10 cellular contexts compared by ENCODE assay signal in the genomic region with DNA sequence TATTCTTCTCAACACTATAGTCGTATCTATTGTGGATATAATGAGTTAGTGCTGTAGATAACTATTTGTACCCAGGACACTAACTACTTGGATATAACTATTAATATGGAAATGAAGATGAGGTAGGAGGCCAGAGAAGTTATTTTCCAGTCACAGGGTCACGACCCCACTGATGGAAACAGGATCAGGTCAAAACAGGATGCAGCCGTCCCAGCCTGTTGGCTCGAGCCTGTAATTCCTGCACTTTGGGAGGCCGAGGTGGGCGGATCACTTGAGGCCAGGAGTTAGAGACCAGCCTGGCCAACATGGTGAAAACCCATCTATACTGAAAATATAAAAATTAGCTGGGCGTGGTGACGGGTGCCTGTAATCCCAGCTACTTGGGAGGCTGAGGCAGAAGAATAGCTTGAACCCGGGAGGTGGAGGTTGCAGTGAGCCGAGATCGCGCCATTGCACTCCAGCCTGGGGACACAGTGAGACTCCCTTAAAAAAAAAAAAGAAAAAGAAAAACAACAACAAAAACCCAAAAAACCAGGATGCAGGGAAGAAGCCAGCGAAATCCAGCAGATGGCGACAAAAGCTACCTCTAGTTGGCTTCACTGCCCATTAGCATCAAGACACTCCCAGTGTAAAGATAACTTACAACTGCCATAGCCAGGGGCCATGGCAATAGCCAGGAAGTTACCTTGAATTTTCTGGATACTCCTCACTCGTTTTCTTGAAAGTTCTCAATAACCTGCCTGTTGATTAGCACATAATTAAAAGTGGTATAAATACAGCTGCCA. TPM values are rescaled to one million over a fixed set of nuclear protein-coding genes. Genes with fewer than 3 reads are reported as not detected.
A peak's percentile ranks its signal among the peaks of the same experiment; 100 is the strongest.
DNase-seq lines count a peak whose midpoint lies in the region; ATAC-seq and TF ChIP-seq lines count a peak whose summit lies in the region.
"Had no signal": no experiment of that assay in that cellular context is flagged by ENCODE, and none has a peak within 500 bp of the region (broad histone marks: within the 10 kb centered on the region; RNA-seq: fewer than 3 reads in every experiment).

No MANE protein-coding gene starts in this region.

- H3K79me2 ChIP-seq in H9 (ENCODE audit: insufficient read depth, low read length) (no peaks in the 10 kb centered on the region), OCI-LY3 (ENCODE audit: low read length) (no peaks in the 10 kb centered on the region)

- H4K91ac ChIP-seq in H9 (ENCODE audit: insufficient read length, low read depth, low read length) = no peak overlapping the region

- no peak overlapping the region for H2BK5ac ChIP-seq in H9 (ENCODE audit: insufficient read length, low read length)

- TF ChIP-seq EP300 in suprapubic skin (IDR thresholded peaks at IDR 0.05) = no peak

- no peaks in the 10 kb centered on the region for H3K36me3 ChIP-seq in OCI-LY3 (replicated peaks; ENCODE audit: low read depth, low read length)
- H3K36me3 ChIP-seq in suprapubic skin = no peaks in the 10 kb centered on the region
- H3K36me3 ChIP-seq: neutrophil had no signal

- H2AK5ac ChIP-seq in H9 (ENCODE audit: insufficient read length, low read length) = no peak overlapping the region

- H3K9me3 Mint-ChIP-seq in H9 = peaks cover 25 to 32% of the 10 kb centered on the region in 2 experiments
- H3K9me3 Mint-ChIP-seq: T-helper 1 cell treated with Interleukin-12 subunit alpha and Interleukin-12 subunit beta and Interleukin-4 antibody, amounts not matched to agents 30 μg/mL and 1 μg/mL, for 36 hours had no signal

- H3K4me3 Mint-ChIP-seq in H9 = no peak overlapping the region
- H3K4me3 Mint-ChIP-seq: T-helper 1 cell treated with Interleukin-12 subunit alpha and Interleukin-12 subunit beta and Interleukin-4 antibody, amounts not matched to agents 30 μg/mL and 1 μg/mL, for 36 hours had no signal

- H3K36me3 Mint-ChIP-seq in H9 (ENCODE audit: insufficient read depth in 1 of 3, low read depth in 3 of 3) = no peaks in the 10 kb centered on the region; a peak in 1 of 7 replicates

- H3K4me3 ChIP-seq in OCI-LY3 (ENCODE audit: low read length) (peak overlapping the region; percentile 49), suprapubic skin (no peak overlapping the region)

- H3K9me3 ChIP-seq in H9 (ENCODE audit: control insufficient read depth, low read depth, low read length) = peaks cover 7% of the 10 kb centered on the region
- no peaks in the 10 kb centered on the region for H3K9me3 ChIP-seq in OCI-LY3 (ENCODE audit: insufficient read depth, low read length)
- H3K9me3 ChIP-seq in suprapubic skin = no peaks in the 10 kb centered on the region
- H3K9me3 ChIP-seq: neutrophil had no signal

- H2BK20ac ChIP-seq in H9 (ENCODE audit: low read depth, low read length, poor library complexity, severe bottlenecking) = no peak overlapping the region

- H4K8ac ChIP-seq in H9 (replicated peaks; ENCODE audit: insufficient read length, low read depth, low read length) = no peak overlapping the region

- no peaks in the 10 kb centered on the region for H3K23me2 ChIP-seq in H9 (ENCODE audit: insufficient read length, low read depth, low read length, poor library complexity, severe bottlenecking)

- H3K56ac ChIP-seq in H9 (ENCODE audit: insufficient read length, low read depth, low read length) = no peak overlapping the region

- H3K27me3 ChIP-seq in H9 (ENCODE audit: insufficient read depth, low read length) = no peaks in the 10 kb centered on the region; the same call in 1 of the 2 replicates
- H3K27me3 ChIP-seq in OCI-LY3 (ENCODE audit: low read depth, low read length) = no peaks in the 10 kb centered on the region
- no peaks in the 10 kb centered on the region for H3K27me3 ChIP-seq in suprapubic skin
- H3K27me3 ChIP-seq: neutrophil had no signal

- H3K79me1 ChIP-seq in H9 (ENCODE audit: insufficient read depth, low read depth, low read length, poor library complexity, severe bottlenecking) = no peaks in the 10 kb centered on the region

- no peak overlapping the region for H3K27ac Mint-ChIP-seq in H9
- H3K27ac Mint-ChIP-seq: T-helper 1 cell treated with Interleukin-12 subunit alpha and Interleukin-12 subunit beta and Interleukin-4 antibody, amounts not matched to agents 30 μg/mL and 1 μg/mL, for 36 hours had no signal

- H3T11ph ChIP-seq in H9 (ENCODE audit: low read length) = no peak overlapping the region

- H3K4me1 ChIP-seq in H9 (ENCODE audit: insufficient read depth, low read length) (no peaks in the 10 kb centered on the region), OCI-LY3 (ENCODE audit: low read length) (peaks cover 5% of the 10 kb centered on the region; the same call in 1 of the 2 replicates), suprapubic skin (no peaks in the 10 kb centered on the region)

- no peak for ATAC-seq in HG03196 (IDR thresholded peaks at IDR 0.05; ENCODE audit: unreplicated experiment)

- H3K9ac ChIP-seq in H9 (ENCODE audit: extremely low read depth, insufficient read length, low read length) (no peak overlapping the region), OCI-LY3 (ENCODE audit: low read length) (0 out of 2 replicates have a peak overlapping the region, but pooled peaks have one; percentile 18)

- TF ChIP-seq POLR2A in suprapubic skin (IDR thresholded peaks at IDR 0.05) = no peak

- no peak overlapping the region for H3K18ac ChIP-seq in H9 (ENCODE audit: insufficient read length, low read depth, low read length)

- no peak overlapping the region for H3K27ac ChIP-seq in H9 (ENCODE audit: insufficient read length, low read depth, low read length)
- no peak overlapping the region for H3K27ac ChIP-seq in OCI-LY3 (ENCODE audit: low read length)
- no peak overlapping the region for H3K27ac ChIP-seq in suprapubic skin
- H3K27ac ChIP-seq: neutrophil had no signal

- no peak overlapping the region for H3K4ac ChIP-seq in H9 (ENCODE audit: low read depth, low read length)

- no CpG with 5 or more reads among the region's 15 CpGs for WGBS in H9 (ENCODE audit: extremely low coverage, insufficient read length, low lambda C conversion rate)
- 41% methylated on average over 15 of the region's 15 CpGs for WGBS in suprapubic skin

- peak; percentile 9 for DNase-seq in DMS114 treated with DMSO at 0.1 percent for 48 hours (lab: John Stamatoyannopoulos, UW; ENCODE audit: unreplicated experiment)
- DNase-seq in H9 = peak; percentile 60
- DNase-seq in fibroblast of peridontal ligament (ENCODE audit: extremely low read depth) = peak; percentile 16
- no peak for DNase-seq in suprapubic skin (ENCODE audit: low spot score in 2 of 2)
- no peak for DNase-seq in activated gamma-delta T cell (lab: John Stamatoyannopoulos, UW)
- DNase-seq in activated CD4-positive, CD25-positive, alpha-beta regulatory T cell treated with anti-CD3 and anti-CD28 coated beads, Interleukin-2, amount 50 U/mL, for 72 hours = no peak

- H3K23ac ChIP-seq in H9 (ENCODE audit: insufficient read length, low read depth, low read length) = no peak overlapping the region

- H3K4me1 Mint-ChIP-seq in H9 = peaks cover 0 to 2% of the 10 kb centered on the region in 2 experiments; a peak in 1 of 4 replicates

- H4K20me1 ChIP-seq in H9 (ENCODE audit: control insufficient read depth, insufficient read depth, insufficient read length) (no peaks in the 10 kb centered on the region), OCI-LY3 (ENCODE audit: insufficient read depth, low read length) (no peaks in the 10 kb centered on the region)

- no peak overlapping the region for H3K4me2 ChIP-seq in H9 (ENCODE audit: insufficient read depth, insufficient read length, low read length)
- peak overlapping the region; percentile 54 for H3K4me2 ChIP-seq in OCI-LY3 (ENCODE audit: low read length)

- no peak overlapping the region for H2BK12ac ChIP-seq in H9 (ENCODE audit: insufficient read length, low read depth, low read length)

- no peak overlapping the region for H2BK120ac ChIP-seq in H9 (ENCODE audit: low read depth, low read length, poor library complexity, severe bottlenecking)

- H3K27me3 Mint-ChIP-seq in H9 (ENCODE audit: low read depth) = peaks cover 44% of the 10 kb centered on the region

- no peak overlapping the region for H2BK15ac ChIP-seq in H9 (ENCODE audit: low read depth, low read length)

- H3K14ac ChIP-seq in H9 (ENCODE audit: insufficient read depth, low read length) = no peak overlapping the region

- no peak overlapping the region for H4K5ac ChIP-seq in H9 (ENCODE audit: insufficient read length, low read depth, low read length)

- peak; percentile 71 for TF ChIP-seq CTCF in H9 (conservative IDR thresholded peaks at IDR 0.05)
- TF ChIP-seq CTCF in OCI-LY3 (IDR thresholded peaks at IDR 0.05; ENCODE audit: low read depth, low read length) = peak; percentile 64
- TF ChIP-seq CTCF in suprapubic skin (IDR thresholded peaks at IDR 0.05) = peak in 1 of 2 donors; percentile 18

- no peak overlapping the region for H2AFZ ChIP-seq in H9 (ENCODE audit: low read length)
- H2AFZ ChIP-seq in OCI-LY3 (ENCODE audit: low read depth, low read length) = peak overlapping the region; percentile 88

RNA-seq across cellular contexts. Expression of a gene that starts 37.9 kb away (rescaled TPM):
- total RNA-seq in H9 (2021) (7.3 and 7.5 TPM in 2 replicates), suprapubic skin (10 to 100 TPM in 1 of 4 donors, 1 to 10 TPM in 3; 4.0 to 11.7 (median 6.5) TPM)

Comparison
In these comparisons a context has a peak if more than half of its experiments do, and no peak if none do; other contexts are left out.
1. DNase-seq: peak in DMS114 treated with DMSO at 0.1 percent for 48 hours (single experiment), H9 (single experiment) and fibroblast of peridontal ligament (single experiment); none in suprapubic skin (0 of 2), activated gamma-delta T cell (single experiment) and activated CD4-positive, CD25-positive, alpha-beta regulatory T cell treated with anti-CD3 and anti-CD28 coated beads, Interleukin-2, amount 50 U/mL, for 72 hours (single experiment).